12 cellular contexts compared by ENCODE assay signal in the genomic region with DNA sequence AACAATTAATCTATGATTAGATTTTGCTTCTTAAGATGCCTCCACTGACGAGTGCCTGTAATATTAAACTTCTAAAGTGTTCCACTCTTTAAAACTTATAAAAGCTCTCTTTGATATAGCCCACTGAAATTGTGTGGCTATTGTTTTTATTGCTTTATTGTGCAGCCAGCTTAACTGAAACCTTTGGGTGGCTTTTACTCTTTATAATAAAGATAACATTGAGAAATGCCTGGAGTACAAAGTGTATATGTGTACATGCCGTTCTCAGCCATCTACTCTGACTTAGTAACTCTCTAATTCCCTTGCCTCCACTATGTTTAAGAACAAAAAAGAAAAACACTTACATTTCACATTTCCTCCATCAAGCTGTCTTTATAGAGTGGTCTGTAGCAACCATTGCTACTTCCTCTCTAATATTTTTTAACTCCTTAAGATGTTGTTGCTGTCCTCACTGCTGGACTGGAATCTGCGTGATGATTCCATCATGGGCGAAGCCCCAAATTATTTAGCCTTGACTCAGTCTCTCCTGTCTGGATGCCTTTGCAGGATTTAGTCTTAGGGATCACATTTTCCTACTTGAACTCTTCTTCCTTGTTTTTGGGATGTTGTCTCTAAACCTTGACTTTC. TPM values are rescaled to one million over a fixed set of nuclear protein-coding genes. Genes with fewer than 3 reads are reported as not detected.
DNase-seq lines count a peak whose midpoint lies in the region; ATAC-seq and TF ChIP-seq lines count a peak whose summit lies in the region.
"Had no signal": no experiment of that assay in that cellular context is flagged by ENCODE, and none has a peak within 500 bp of the region (broad histone marks: within the 10 kb centered on the region; RNA-seq: fewer than 3 reads in every experiment).

No MANE protein-coding gene starts in this region.

- peaks cover 5 to 22% of the 10 kb centered on the region in 2 donors for H3K36me3 Mint-ChIP-seq in activated T-cell treated with anti-CD3 and anti-CD28 coated beads, Interleukin-2, amount 50 U/mL, for 72 hours (ENCODE audit: insufficient read depth in 2 of 2)
- peaks cover 57% of the 10 kb centered on the region for H3K36me3 Mint-ChIP-seq in activated naive CD8-positive, alpha-beta T cell treated with anti-CD3 and anti-CD28 coated beads for 36 hours

- no peak for DNase-seq in activated T-cell treated with anti-CD3 and anti-CD28 coated beads, Interleukin-2, amount 50 U/mL, for 72 hours
- DNase-seq in activated T-cell treated with anti-CD3 and anti-CD28 coated beads, Interleukin-2, amount 50 U/mL, for 48 hours, result no peak
- no peak for DNase-seq in activated naive CD8-positive, alpha-beta T cell treated with anti-CD3 and anti-CD28 coated beads for 36 hours
- DNase-seq in left lung (no peak), thoracic aorta (ENCODE audit: low spot score) (no peak), mucosa of gallbladder (ENCODE audit: low spot score) (no peak), kidney glomerular epithelial cell (lab: John Stamatoyannopoulos, UW) (no peak)
- DNase-seq: activated CD4-positive, alpha-beta T cell treated with anti-CD3 and anti-CD28 coated beads, Interleukin-2, amount 50 U/mL, for 48 hours; stimulated activated CD4-positive, alpha-beta T cell treated with anti-CD3 and anti-CD28 coated beads, Interleukin-2, amount 100 ng/mL, for 24 hours had no signal

- intact Hi-C loops in left lung (cut with DNase I), result no loop called here

- H3K9me3 Mint-ChIP-seq in activated T-cell treated with anti-CD3 and anti-CD28 coated beads, Interleukin-2, amount 50 U/mL, for 72 hours, result peaks cover 0 to 1% of the 10 kb centered on the region in 2 donors
- peaks cover 3% of the 10 kb centered on the region for H3K9me3 Mint-ChIP-seq in activated naive CD8-positive, alpha-beta T cell treated with anti-CD3 and anti-CD28 coated beads for 36 hours
- H3K9me3 Mint-ChIP-seq: mesothelial cell of epicardium had no signal

- peaks cover 0 to 27% of the 10 kb centered on the region in 2 donors for H3K36me3 ChIP-seq in left lung
- H3K36me3 ChIP-seq in thoracic aorta, result peaks cover 14% of the 10 kb centered on the region

- H3K27ac Mint-ChIP-seq in activated T-cell treated with anti-CD3 and anti-CD28 coated beads, Interleukin-2, amount 50 U/mL, for 72 hours, result peak overlapping the region; percentile 55
- H3K27ac Mint-ChIP-seq in activated naive CD8-positive, alpha-beta T cell treated with anti-CD3 and anti-CD28 coated beads for 36 hours, result peak overlapping the region; percentile 3
- H3K27ac Mint-ChIP-seq: mesothelial cell of epicardium had no signal

- H3K27me3 ChIP-seq in left lung (no peaks in the 10 kb centered on the region), thoracic aorta (replicated peaks; ENCODE audit: insufficient read depth) (no peaks in the 10 kb centered on the region)
- H3K27me3 ChIP-seq: thyroid gland had no signal

- no peak for TF ChIP-seq CTCF in left lung (IDR thresholded peaks at IDR 0.05)
- TF ChIP-seq CTCF in thoracic aorta (IDR thresholded peaks at IDR 0.05), result no peak

- peak overlapping the region in 1 of 2 donors; percentile 22 for H3K4me3 Mint-ChIP-seq in activated T-cell treated with anti-CD3 and anti-CD28 coated beads, Interleukin-2, amount 50 U/mL, for 72 hours
- H3K4me3 Mint-ChIP-seq in activated naive CD8-positive, alpha-beta T cell treated with anti-CD3 and anti-CD28 coated beads for 36 hours, result no peak overlapping the region
- H3K4me3 Mint-ChIP-seq: mesothelial cell of epicardium had no signal

- H3K4me1 Mint-ChIP-seq in activated T-cell treated with anti-CD3 and anti-CD28 coated beads, Interleukin-2, amount 50 U/mL, for 72 hours (ENCODE audit: low read depth), result peaks cover 72% of the 10 kb centered on the region
- peaks cover 78% of the 10 kb centered on the region for H3K4me1 Mint-ChIP-seq in activated naive CD8-positive, alpha-beta T cell treated with anti-CD3 and anti-CD28 coated beads for 36 hours

- H3K4me1 ChIP-seq in left lung, result peaks cover 20 to 62% of the 10 kb centered on the region in 2 donors
- H3K4me1 ChIP-seq in thoracic aorta (ENCODE audit: control insufficient read depth in 1 of 2, low read depth in 2 of 2), result peaks cover 39 to 65% of the 10 kb centered on the region in 2 donors

- no peaks in the 10 kb centered on the region for H3K27me3 Mint-ChIP-seq in activated T-cell treated with anti-CD3 and anti-CD28 coated beads, Interleukin-2, amount 50 U/mL, for 72 hours (ENCODE audit: low read depth)
- no peaks in the 10 kb centered on the region for H3K27me3 Mint-ChIP-seq in activated naive CD8-positive, alpha-beta T cell treated with anti-CD3 and anti-CD28 coated beads for 36 hours

- H3K4me3 ChIP-seq in left lung (no peak overlapping the region), thoracic aorta (peak overlapping the region; percentile 9)
- H3K4me3 ChIP-seq: thyroid gland had no signal

- no peak for ATAC-seq in activated T-cell treated with anti-CD3 and anti-CD28 coated beads, Interleukin-2, amount 50 U/mL, for 72 hours (replicated peaks in 1 of 2)
- ATAC-seq in left lung (peak; percentile 21), thoracic aorta (ENCODE audit: insufficient number of reproducible peaks, low FRiP score, low read depth) (no peak), GM21447 (IDR thresholded peaks at IDR 0.05; ENCODE audit: unreplicated experiment) (no peak)

- H3K9me3 ChIP-seq in left lung (no peaks in the 10 kb centered on the region), thoracic aorta (no peaks in the 10 kb centered on the region)
- H3K9me3 ChIP-seq: thyroid gland had no signal

- peak overlapping the region; percentile 45 to 63 for H3K27ac ChIP-seq in left lung
- H3K27ac ChIP-seq in thoracic aorta, result no peak overlapping the region
- H3K27ac ChIP-seq: thyroid gland had no signal

RNA-seq across cellular contexts. Expression of a gene that starts 9.1 kb away (rescaled TPM):
- total RNA-seq in activated T-cell treated with anti-CD3 and anti-CD28 coated beads, Interleukin-2, amount 50 U/mL, for 72 hours, result 10 to 100 TPM; 46.5 to 74.2 TPM
- total RNA-seq in activated naive CD8-positive, alpha-beta T cell treated with anti-CD3 and anti-CD28 coated beads for 36 hours, result 10 to 100 TPM; 39.7 to 41.6 TPM
- 10 to 100 TPM; 70.9 to 89.4 TPM for total RNA-seq in left lung
- 10 to 100 TPM; 81.8 to 91.5 TPM for total RNA-seq in thoracic aorta
- 125 TPM for total RNA-seq in mucosa of gallbladder

Comparison
In these comparisons a context has a peak if more than half of its experiments do, and no peak if none do; other contexts are left out.
1. H3K27ac ChIP-seq: peak in left lung (2 of 2); none in thoracic aorta (0 of 2).